In the genomic region with DNA sequence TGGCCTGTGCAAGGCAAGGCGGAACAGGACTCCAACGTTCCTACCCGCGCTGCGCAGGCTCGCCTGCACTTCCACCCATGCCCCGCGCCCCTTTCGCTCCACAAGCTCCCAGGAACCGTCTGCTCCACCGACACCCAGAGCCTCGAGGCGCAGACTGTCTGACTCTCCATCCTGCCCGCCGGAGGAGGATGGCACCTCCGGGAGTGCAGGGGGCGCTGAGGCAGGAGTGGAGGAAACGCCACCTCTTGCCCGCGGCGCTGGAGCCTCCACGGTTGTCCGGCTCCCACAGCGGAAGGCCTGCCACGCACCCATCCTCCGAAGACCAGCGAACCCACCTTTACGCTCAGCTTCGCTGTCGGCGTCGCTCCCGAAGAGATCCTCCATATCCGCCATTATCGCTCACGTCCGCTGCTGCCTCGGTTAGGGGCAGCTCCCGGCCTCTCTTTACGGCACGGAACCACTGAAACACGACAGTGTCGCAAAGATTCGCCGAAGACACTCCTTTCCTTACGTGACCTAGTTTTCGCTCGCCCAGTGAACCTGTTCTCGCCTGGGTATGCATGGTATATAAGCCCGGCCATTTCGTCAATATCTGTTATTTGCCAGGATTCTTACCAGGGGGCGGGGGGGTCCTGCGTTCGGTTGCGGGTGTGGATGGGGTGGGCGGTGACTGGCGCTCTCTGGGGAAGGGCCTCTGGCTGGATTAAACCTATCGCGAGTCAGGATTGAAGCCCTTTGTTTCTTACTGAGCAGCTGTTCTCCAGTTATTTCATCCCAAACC, we compare ENCODE assay signal across 8 cellular contexts. TPM values are rescaled to one million over a fixed set of nuclear protein-coding genes. Genes with fewer than 3 reads are reported as not detected.
DNase-seq lines count a peak whose midpoint lies in the region; ATAC-seq and TF ChIP-seq lines count a peak whose summit lies in the region.

A gene (minus strand): TSS at position 426 of the 781 bp plus-strand sequence. CDS start 33 bp downstream, at position 393.

- peak; percentile 91 to 98 (median 93) for ATAC-seq in natural killer cell

- H3K4me3 Mint-ChIP-seq in activated T-helper 1 cell treated with anti-CD3 and anti-CD28 coated beads, Interleukin-12 subunit alpha, Interleukin-12 subunit beta, Interleukin-2, Interleukin-4 antibody, amounts not matched to agents 30 ng/mL and 10 ng/mL and 1 ng/mL, durations not matched to agents 14 hours and 24 hours and 36 hours: peak within 1 kb of the TSS; percentile 98
- peak within 1 kb of the TSS; percentile 99 for H3K4me3 Mint-ChIP-seq in natural killer cell

- peak within 1 kb of the TSS; percentile 92 for H3K27ac Mint-ChIP-seq in activated T-helper 1 cell treated with anti-CD3 and anti-CD28 coated beads, Interleukin-12 subunit alpha, Interleukin-12 subunit beta, Interleukin-2, Interleukin-4 antibody, amounts not matched to agents 30 ng/mL and 10 ng/mL and 1 ng/mL, durations not matched to agents 14 hours and 24 hours and 36 hours
- peak within 1 kb of the TSS; percentile 96 to 99 for H3K27ac Mint-ChIP-seq in natural killer cell

- H3K4me2 ChIP-seq in GM23248 (ENCODE audit: unreplicated experiment): peak within 1 kb of the TSS; percentile 86

- H3K9ac ChIP-seq in GM23248: peak within 1 kb of the TSS; percentile 93

- 0 out of 2 replicates have a peak, but pooled peaks cover 7% of the 10 kb centered on the region for H3F3A ChIP-seq in GM23248 (ENCODE audit: insufficient read depth)

- intact Hi-C loops in activated T-helper 1 cell treated with anti-CD3 and anti-CD28 coated beads, Interleukin-12 subunit alpha, Interleukin-12 subunit beta, Interleukin-2, Interleukin-4 antibody, amounts not matched to agents 30 ng/mL and 10 ng/mL and 1 ng/mL, durations not matched to agents 14 hours and 24 hours and 36 hours (cut with micrococcal nuclease): loop anchor here (1.0 kb wide), 4 partner anchors 11 to 208 kb away; a partner anchor contains a TSS
- intact Hi-C loops in natural killer cell (cut with micrococcal nuclease): loop anchor here (1.0 to 5.0 kb wide), 2 partner anchors 50 to 234 kb away; a partner anchor contains a TSS

- 0 to 1% methylated on average over 52 to 53 of the region's 59 CpGs for WGBS in GM23248 (ENCODE audit: low coverage in 1 of 2, low lambda C conversion rate in 2 of 2, missing lambda C conversion rate in 2 of 2), 2 experiments

- TF ChIP-seq CTCF in fibroblast of mammary gland (conservative IDR thresholded peaks at IDR 0.05; ENCODE audit: control insufficient read depth, insufficient read depth, low read depth, low read length) (peak; percentile 36), natural killer cell (IDR thresholded peaks at IDR 0.05) (no peak)

- no peaks in the 10 kb centered on the region for H3K9me3 ChIP-seq in GM23248 (ENCODE audit: low read depth)

- peaks cover 1% of the 10 kb centered on the region for H3K27me3 Mint-ChIP-seq in activated T-helper 1 cell treated with anti-CD3 and anti-CD28 coated beads, Interleukin-12 subunit alpha, Interleukin-12 subunit beta, Interleukin-2, Interleukin-4 antibody, amounts not matched to agents 30 ng/mL and 10 ng/mL and 1 ng/mL, durations not matched to agents 14 hours and 24 hours and 36 hours (ENCODE audit: insufficient read depth)
- H3K27me3 Mint-ChIP-seq in natural killer cell (ENCODE audit: low read depth in 2 of 2): no peaks in the 10 kb centered on the region

- H3K36me3 ChIP-seq in GM23248 (ENCODE audit: low read depth): no peaks in the 10 kb centered on the region

- peak within 1 kb of the TSS; percentile 87 for H3K27ac ChIP-seq in GM23248

- in situ Hi-C loops in GM23248 (cut with MboI): no loop called here

- H3K4me1 ChIP-seq in GM23248 (ENCODE audit: insufficient read depth): peaks cover 8% of the 10 kb centered on the region

- H3K9me3 Mint-ChIP-seq in activated T-helper 1 cell treated with anti-CD3 and anti-CD28 coated beads, Interleukin-12 subunit alpha, Interleukin-12 subunit beta, Interleukin-2, Interleukin-4 antibody, amounts not matched to agents 30 ng/mL and 10 ng/mL and 1 ng/mL, durations not matched to agents 14 hours and 24 hours and 36 hours: peaks cover 5% of the 10 kb centered on the region
- H3K9me3 Mint-ChIP-seq in natural killer cell: peaks cover 3 to 8% of the 10 kb centered on the region in 2 donors

- H3K4me1 Mint-ChIP-seq in activated T-helper 1 cell treated with anti-CD3 and anti-CD28 coated beads, Interleukin-12 subunit alpha, Interleukin-12 subunit beta, Interleukin-2, Interleukin-4 antibody, amounts not matched to agents 30 ng/mL and 10 ng/mL and 1 ng/mL, durations not matched to agents 14 hours and 24 hours and 36 hours (ENCODE audit: low read depth): peaks cover 22% of the 10 kb centered on the region
- peaks cover 25 to 28% of the 10 kb centered on the region in 2 donors for H3K4me1 Mint-ChIP-seq in natural killer cell

- 0 out of 2 replicates have a peak, but pooled peaks cover 6% of the 10 kb centered on the region for H4K20me1 ChIP-seq in GM23248 (ENCODE audit: insufficient read depth)

- peaks cover 56% of the 10 kb centered on the region for H3K79me2 ChIP-seq in GM23248 (ENCODE audit: insufficient read depth)

- peak within 1 kb of the TSS; percentile 94 for H2AFZ ChIP-seq in GM23248

- peaks cover 8% of the 10 kb centered on the region for H3K36me3 Mint-ChIP-seq in activated T-helper 1 cell treated with anti-CD3 and anti-CD28 coated beads, Interleukin-12 subunit alpha, Interleukin-12 subunit beta, Interleukin-2, Interleukin-4 antibody, amounts not matched to agents 30 ng/mL and 10 ng/mL and 1 ng/mL, durations not matched to agents 14 hours and 24 hours and 36 hours (ENCODE audit: low read depth)
- H3K36me3 Mint-ChIP-seq in natural killer cell: peaks cover 12% of the 10 kb centered on the region

- peak; percentile 96 for DNase-seq in EH (ENCODE audit: low read depth)
- DNase-seq in GM23248: peak; percentile 100
- peak; percentile 97 to 98 for DNase-seq in Kasumi-1 (lab: John Stamatoyannopoulos, UW)
- DNase-seq in RKO (ENCODE audit: low spot score): peak; percentile 98
- DNase-seq in activated T-helper 1 cell treated with anti-CD3 and anti-CD28 coated beads, Interleukin-12 subunit alpha, Interleukin-12 subunit beta, Interleukin-2, Interleukin-4 antibody, amounts not matched to agents 30 ng/mL and 10 ng/mL and 1 ng/mL, durations not matched to agents 14 hours and 24 hours and 36 hours (ENCODE audit: low spot score): peak; percentile 88
- peak; percentile 98 for DNase-seq in fibroblast of mammary gland (ENCODE audit: low read depth)
- peak; percentile 80 for DNase-seq in natural killer cell
- DNase-seq in stimulated activated naive CD4-positive, alpha-beta T cell treated with Interleukin-2 at 50 U/mL for 16 hours (lab: John Stamatoyannopoulos, UW): peak; percentile 86

- no peaks in the 10 kb centered on the region for H3K27me3 ChIP-seq in GM23248 (replicated peaks; ENCODE audit: insufficient read depth)

- H3K4me3 ChIP-seq in GM23248 (peak within 1 kb of the TSS; percentile 97), fibroblast of mammary gland (ENCODE audit: control insufficient read depth, low read depth, low read length) (peak within 1 kb of the TSS; percentile 94)

- H3K9me2 ChIP-seq in GM23248 (ENCODE audit: insufficient read depth): no peaks in the 10 kb centered on the region

RNA-seq across cellular contexts. Expression of the gene that starts here (rescaled TPM):
- 28.1 and 33.6 TPM in 2 replicates for total RNA-seq in GM23248 (2014; rRNA removed; shearing (Covaris generic))
- 34.1 and 36.0 TPM in 2 replicates for polyA plus RNA-seq in GM23248 (2016; fragmentation: Nextera tagmentation; extraction: Ambion mirVana)
- 36.3 and 36.5 TPM in 2 replicates for total RNA-seq in activated T-helper 1 cell treated with anti-CD3 and anti-CD28 coated beads, Interleukin-12 subunit alpha, Interleukin-12 subunit beta, Interleukin-2, Interleukin-4 antibody, amounts not matched to agents 30 ng/mL and 10 ng/mL and 1 ng/mL, durations not matched to agents 14 hours and 24 hours and 36 hours
- 10 to 100 TPM; 13.2 to 19.5 (median 16.0) TPM for total RNA-seq in natural killer cell

Comparison
In these comparisons a context has a peak if more than half of its experiments do, and no peak if none do; other contexts are left out.
1. Peak in every context shown above with its lines: DNase-seq, ATAC-seq, H3K4me3 ChIP-seq and H3K27ac ChIP-seq.